In the genomic region with DNA sequence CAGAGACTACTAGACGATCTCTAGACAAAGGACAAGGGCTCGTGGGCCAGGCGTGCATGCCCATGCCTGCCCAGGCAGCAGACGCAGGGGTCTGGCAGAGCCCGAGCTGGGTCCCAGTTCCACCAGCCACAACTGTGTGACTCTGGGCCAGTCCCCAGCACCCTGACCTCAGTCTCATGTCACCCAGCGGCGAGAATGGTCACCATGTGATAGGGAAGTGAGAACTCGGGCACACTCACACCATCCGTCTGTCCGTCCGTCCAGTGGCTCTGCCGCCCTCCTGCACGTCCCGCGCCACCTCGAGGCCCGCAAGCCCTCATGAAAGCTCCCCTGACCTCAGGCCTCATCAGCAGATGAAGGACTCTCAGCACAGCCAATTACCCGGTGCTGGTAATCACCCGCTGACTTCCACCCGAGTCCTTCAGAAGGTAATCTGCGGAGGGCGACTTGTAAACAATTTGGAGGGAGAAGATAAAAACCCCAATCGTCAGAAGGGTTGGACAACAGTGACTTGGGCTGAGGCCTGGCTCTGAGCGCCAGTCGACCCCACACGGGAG, we compare ENCODE assay signal across 19 cellular contexts.
A peak's percentile ranks its signal among the peaks of the same experiment; 100 is the strongest.
DNase-seq lines count a peak whose midpoint lies in the region; ATAC-seq and TF ChIP-seq lines count a peak whose summit lies in the region.
"Had no signal": no experiment of that assay in that cellular context is flagged by ENCODE, and none has a peak within 500 bp of the region (broad histone marks: within the 10 kb centered on the region; RNA-seq: fewer than 3 reads in every experiment).

No MANE protein-coding gene starts in this region.

- H3K36me3 Mint-ChIP-seq in activated CD4-positive, alpha-beta T cell treated with anti-CD3 and anti-CD28 coated beads, Interleukin-2, amount 10 ng/mL, durations not matched to agents 7 days and 5 days (ENCODE audit: low read depth): peaks cover 3% of the 10 kb centered on the region
- H3K36me3 Mint-ChIP-seq in CD4-positive, alpha-beta T cell (ENCODE audit: low read depth): no peaks in the 10 kb centered on the region
- H3K36me3 Mint-ChIP-seq in endodermal cell (ENCODE audit: low read depth): no peaks in the 10 kb centered on the region
- H3K36me3 Mint-ChIP-seq in progenitor cell of endocrine pancreas (ENCODE audit: insufficient read depth): no peaks in the 10 kb centered on the region
- no peaks in the 10 kb centered on the region for H3K36me3 Mint-ChIP-seq in activated naive CD4-positive, alpha-beta T cell treated with anti-CD3 and anti-CD28 coated beads, Interleukin-2, amount 50 U/mL, for 72 hours

- POLR2A ChIA-PET in activated CD4-positive, alpha-beta T cell treated with anti-CD3 and anti-CD28 coated beads, Interleukin-2, amount 10 ng/mL, durations not matched to agents 7 days and 5 days (lab: Charles Lee): no interaction called here
- POLR2A ChIA-PET in CD4-positive, alpha-beta T cell (lab: Charles Lee): interaction anchor here (1.6 to 2.8 kb wide), 2 partner anchors 8 to 10 kb away, joined by 6 to 28 read pairs; no protein-coding TSS in a partner anchor

- peaks cover 25% of the 10 kb centered on the region for H3K4me1 Mint-ChIP-seq in activated CD4-positive, alpha-beta T cell treated with anti-CD3 and anti-CD28 coated beads, Interleukin-2, amount 10 ng/mL, durations not matched to agents 7 days and 5 days
- H3K4me1 Mint-ChIP-seq in CD4-positive, alpha-beta T cell (ENCODE audit: low read depth): peaks cover 17% of the 10 kb centered on the region
- H3K4me1 Mint-ChIP-seq in endodermal cell (no peaks in the 10 kb centered on the region), progenitor cell of endocrine pancreas (ENCODE audit: low read depth) (peaks cover 2% of the 10 kb centered on the region)

- no peak for ATAC-seq in CD4-positive, alpha-beta T cell (ENCODE audit: poor library complexity)
- ATAC-seq in activated naive CD4-positive, alpha-beta T cell treated with anti-CD3 and anti-CD28 coated beads, Interleukin-2, amount 50 U/mL, for 72 hours: no peak

- H3K9me3 Mint-ChIP-seq in activated CD4-positive, alpha-beta T cell treated with anti-CD3 and anti-CD28 coated beads, Interleukin-2, amount 10 ng/mL, durations not matched to agents 7 days and 5 days: no peaks in the 10 kb centered on the region
- no peaks in the 10 kb centered on the region for H3K9me3 Mint-ChIP-seq in CD4-positive, alpha-beta T cell
- H3K9me3 Mint-ChIP-seq in endodermal cell: no peaks in the 10 kb centered on the region
- H3K9me3 Mint-ChIP-seq in progenitor cell of endocrine pancreas (ENCODE audit: low read depth): no peaks in the 10 kb centered on the region
- no peaks in the 10 kb centered on the region for H3K9me3 Mint-ChIP-seq in activated naive CD4-positive, alpha-beta T cell treated with anti-CD3 and anti-CD28 coated beads, Interleukin-2, amount 50 U/mL, for 72 hours
- H3K9me3 Mint-ChIP-seq: CD4-positive, CD25-positive, alpha-beta regulatory T cell; IgD-negative memory B cell had no signal

- H3K9me3 ChIP-seq in CD4-positive, alpha-beta T cell (ENCODE audit: control insufficient read depth, low read length): no peaks in the 10 kb centered on the region
- H3K9me3 ChIP-seq in endodermal cell (ENCODE audit: control insufficient read depth, low read length): no peaks in the 10 kb centered on the region
- H3K9me3 ChIP-seq: esophagus muscularis mucosa, gastrocnemius medialis, HAP-1, sigmoid colon had no signal

- peak overlapping the region; percentile 1 for H3K27ac Mint-ChIP-seq in activated CD4-positive, alpha-beta T cell treated with anti-CD3 and anti-CD28 coated beads, Interleukin-2, amount 10 ng/mL, durations not matched to agents 7 days and 5 days
- peak overlapping the region; percentile 17 for H3K27ac Mint-ChIP-seq in CD4-positive, alpha-beta T cell
- H3K27ac Mint-ChIP-seq in endodermal cell: peak overlapping the region; percentile 23
- peak overlapping the region; percentile 27 for H3K27ac Mint-ChIP-seq in progenitor cell of endocrine pancreas
- peak overlapping the region in 1 of 2 donors; percentile 50 for H3K27ac Mint-ChIP-seq in activated naive CD4-positive, alpha-beta T cell treated with anti-CD3 and anti-CD28 coated beads, Interleukin-2, amount 50 U/mL, for 72 hours
- H3K27ac Mint-ChIP-seq: IgD-negative memory B cell had no signal

- no peak overlapping the region for H3K4me3 ChIP-seq in endodermal cell (ENCODE audit: low read length)
- H3K4me3 ChIP-seq: esophagus muscularis mucosa, gastrocnemius medialis, HAP-1, PC-9, sigmoid colon had no signal

- no peak for TF ChIP-seq CTCF in CD4-positive, alpha-beta T cell (IDR thresholded peaks at IDR 0.05)
- no peak for TF ChIP-seq CTCF in endodermal cell (conservative IDR thresholded peaks at IDR 0.05)
- TF ChIP-seq CTCF in progenitor cell of endocrine pancreas (IDR thresholded peaks at IDR 0.05; ENCODE audit: unreplicated experiment): no peak

- no peak overlapping the region for H3K4me3 Mint-ChIP-seq in activated CD4-positive, alpha-beta T cell treated with anti-CD3 and anti-CD28 coated beads, Interleukin-2, amount 10 ng/mL, durations not matched to agents 7 days and 5 days
- H3K4me3 Mint-ChIP-seq in CD4-positive, alpha-beta T cell: no peak overlapping the region
- H3K4me3 Mint-ChIP-seq in endodermal cell (no peak overlapping the region), progenitor cell of endocrine pancreas (ENCODE audit: low read depth) (no peak overlapping the region)
- H3K4me3 Mint-ChIP-seq: CD4-positive, CD25-positive, alpha-beta regulatory T cell; IgD-negative memory B cell had no signal

- H3K9ac ChIP-seq in endodermal cell (ENCODE audit: extremely low read depth, low read length, poor library complexity, severe bottlenecking): no peak overlapping the region

- CTCF ChIA-PET in activated CD4-positive, alpha-beta T cell treated with anti-CD3 and anti-CD28 coated beads, Interleukin-2, amount 10 ng/mL, durations not matched to agents 7 days and 5 days (lab: Charles Lee): interaction anchor here (0.5 kb wide), 1 partner anchor 210 kb away, joined by 3 read pairs; no protein-coding TSS in a partner anchor
- CTCF ChIA-PET in CD4-positive, alpha-beta T cell (lab: Charles Lee): no interaction called here

- H3K27me3 Mint-ChIP-seq in activated CD4-positive, alpha-beta T cell treated with anti-CD3 and anti-CD28 coated beads, Interleukin-2, amount 10 ng/mL, durations not matched to agents 7 days and 5 days: no peaks in the 10 kb centered on the region
- H3K27me3 Mint-ChIP-seq in CD4-positive, alpha-beta T cell: no peaks in the 10 kb centered on the region
- H3K27me3 Mint-ChIP-seq in endodermal cell (ENCODE audit: insufficient read depth): no peaks in the 10 kb centered on the region
- no peaks in the 10 kb centered on the region for H3K27me3 Mint-ChIP-seq in progenitor cell of endocrine pancreas
- H3K27me3 Mint-ChIP-seq: CD4-positive, CD25-positive, alpha-beta regulatory T cell; IgD-negative memory B cell had no signal

- H3K27me3 ChIP-seq in CD4-positive, alpha-beta T cell (ENCODE audit: control insufficient read depth, insufficient read depth, low read length): no peaks in the 10 kb centered on the region
- H3K27me3 ChIP-seq in endodermal cell (ENCODE audit: control insufficient read depth, insufficient read depth, low read length, poor library complexity, severe bottlenecking): no peaks in the 10 kb centered on the region
- H3K27me3 ChIP-seq: esophagus muscularis mucosa, gastrocnemius medialis, sigmoid colon had no signal

- 90 to 93% methylated on average over 22 to 26 of the region's 26 CpGs for whole genome bisulfite sequencing in endodermal cell (ENCODE audit: insufficient coverage in 1 of 2, insufficient read length in 1 of 2), 2 experiments

- intact Hi-C loops in CD4-positive, alpha-beta T cell (cut with DNase I, micrococcal nuclease): no loop called here

- no peaks in the 10 kb centered on the region for H3K36me3 ChIP-seq in endodermal cell (ENCODE audit: control insufficient read depth, insufficient read depth, low read length)
- H3K36me3 ChIP-seq: gastrocnemius medialis, HAP-1, sigmoid colon had no signal

- H3K4me1 ChIP-seq in endodermal cell (ENCODE audit: control insufficient read depth, insufficient read depth, low read length): no peaks in the 10 kb centered on the region
- H3K4me1 ChIP-seq: HAP-1 had no signal

- no peak for DNase-seq in activated CD4-positive, alpha-beta T cell treated with anti-CD3 and anti-CD28 coated beads, Interleukin-2, amount 10 ng/mL, durations not matched to agents 7 days and 5 days
- DNase-seq in activated CD4-positive, alpha-beta T cell treated with anti-CD3 and anti-CD28 coated beads for 1 hour: no peak
- no peak for DNase-seq in CD4-positive, alpha-beta T cell
- DNase-seq in endodermal cell (no peak), progenitor cell of endocrine pancreas (ENCODE audit: low spot score, unreplicated experiment) (no peak), dedifferentiated amniotic fluid mesenchymal stem cell (ENCODE audit: extremely low spot score) (no peak), activated gamma-delta T cell treated with Interleukin-2 at 50 U/mL for 16 hours (no peak)
- DNase-seq in activated naive CD4-positive, alpha-beta T cell treated with anti-CD3 and anti-CD28 coated beads, Interleukin-2, amount 50 U/mL, for 72 hours (ENCODE audit: low spot score in 2 of 2): no peak
- DNase-seq: activated CD4-positive, alpha-beta T cell treated with anti-CD3 and anti-CD28 coated beads for 48 hours; CD4-positive, CD25-positive, alpha-beta regulatory T cell; effector memory CD4-positive, alpha-beta T cell; gastrocnemius medialis; mesenchymal stem cell; NCI-H748 treated with DMSO at 0.1 percent for 48 hours; PC-9 had no signal

- H3K27ac ChIP-seq in CD4-positive, alpha-beta T cell (ENCODE audit: low read depth, low read length): no peak overlapping the region
- H3K27ac ChIP-seq in endodermal cell (ENCODE audit: low read depth, low read length): peak overlapping the region; percentile 44
- H3K27ac ChIP-seq: esophagus muscularis mucosa, gastrocnemius medialis, PC-9, sigmoid colon had no signal
